Comparison of ENCODE assay signal across 9 cellular contexts in genomic region chr5:145975361-145976066, GRCh38. TPM values are rescaled to one million over a fixed set of nuclear protein-coding genes. Genes with fewer than 3 reads are reported as not detected.
DNase-seq lines count a peak whose midpoint lies in the region; ATAC-seq and TF ChIP-seq lines count a peak whose summit lies in the region.
"Had no signal": no experiment of that assay in that cellular context is flagged by ENCODE, and none has a peak within 500 bp of the region (broad histone marks: within the 10 kb centered on the region; RNA-seq: fewer than 3 reads in every experiment).

No MANE protein-coding gene starts in this region.

- TF ChIP-seq CTCF in GM12865 (IDR thresholded peaks at IDR 0.05; ENCODE audit: insufficient read depth, low read depth, low read length, missing control alignments) (no peak), mesothelial cell of epicardium (IDR thresholded peaks at IDR 0.05; ENCODE audit: unreplicated experiment) (no peak)

- H3K27ac Mint-ChIP-seq in mesothelial cell of epicardium, result no peak overlapping the region
- H3K27ac Mint-ChIP-seq: dendritic cell treated with granulocyte-macrophage colony-stimulating factor and Interleukin-4, amounts not matched to agents 40 ng/mL and 50 ng/mL, for 4 days had no signal

- peaks cover 3% of the 10 kb centered on the region for H3K9me3 ChIP-seq in mesodermal cell (ENCODE audit: control insufficient read depth, low read length)

- WGBS in mesodermal cell (ENCODE audit: insufficient coverage in 2 of 2), 2 experiments, result 92 to 100% methylated on average over 1 of the region's 3 CpGs

- peaks cover 36% of the 10 kb centered on the region for H3K4me1 ChIP-seq in mesodermal cell (ENCODE audit: control insufficient read depth, insufficient read depth, low read length, poor library complexity, severe bottlenecking)

- no peaks in the 10 kb centered on the region for H3K36me3 ChIP-seq in mesodermal cell (ENCODE audit: control insufficient read depth, insufficient read depth, low read length)

- H3K27me3 Mint-ChIP-seq in mesothelial cell of epicardium (ENCODE audit: low read depth), result peaks cover 10% of the 10 kb centered on the region
- H3K27me3 Mint-ChIP-seq: dendritic cell treated with granulocyte-macrophage colony-stimulating factor and Interleukin-4, amounts not matched to agents 40 ng/mL and 50 ng/mL, for 4 days had no signal

- DNase-seq in GM12865 (ENCODE audit: low read depth), result peak; percentile 38
- DNase-seq in amniotic epithelial cell (ENCODE audit: low read depth), result peak; percentile 86
- no peak for DNase-seq in mesothelial cell of epicardium (ENCODE audit: low spot score in 2 of 2, unreplicated experiment in 2 of 2)
- no peak for DNase-seq in AG08396 (ENCODE audit: low spot score)
- DNase-seq in NCI-H1105 (lab: John Stamatoyannopoulos, UW), result no peak

- H3K9me3 Mint-ChIP-seq in mesothelial cell of epicardium, result peaks cover 9% of the 10 kb centered on the region
- H3K9me3 Mint-ChIP-seq: dendritic cell treated with granulocyte-macrophage colony-stimulating factor and Interleukin-4, amounts not matched to agents 40 ng/mL and 50 ng/mL, for 4 days had no signal

- ATAC-seq in HG03064 (IDR thresholded peaks at IDR 0.05; ENCODE audit: low read depth, unreplicated experiment), result peak; percentile 46
- ATAC-seq in HG02852 (IDR thresholded peaks at IDR 0.05; ENCODE audit: unreplicated experiment), result no peak

- H3K36me3 Mint-ChIP-seq in mesothelial cell of epicardium, result peaks cover 3% of the 10 kb centered on the region

- no peak overlapping the region for H3K4me3 Mint-ChIP-seq in mesothelial cell of epicardium
- H3K4me3 Mint-ChIP-seq: dendritic cell treated with granulocyte-macrophage colony-stimulating factor and Interleukin-4, amounts not matched to agents 40 ng/mL and 50 ng/mL, for 4 days had no signal

- H3K27ac ChIP-seq in mesodermal cell (ENCODE audit: low read depth, low read length, severe bottlenecking), result peak overlapping the region; percentile 66

- H3K4me3 ChIP-seq in GM12865 (ENCODE audit: low read depth, low read length) (no peak overlapping the region), mesodermal cell (ENCODE audit: extremely low read depth, insufficient read depth, low read length, poor library complexity, severe bottlenecking) (no peak overlapping the region)

- H3K4me1 Mint-ChIP-seq in mesothelial cell of epicardium, result peaks cover 38% of the 10 kb centered on the region

RNA-seq across cellular contexts. Expression of gene SH3RF2, which starts 39.1 kb away (rescaled TPM):
- polyA plus RNA-seq in mesodermal cell (2013, experiment 1 of 2), result 5.5 TPM
- polyA plus RNA-seq in mesodermal cell (2013, experiment 2 of 2), result 9.5 TPM
- total RNA-seq in mesothelial cell of epicardium, result 2.2 to 3.2 TPM (median 2.5 TPM) in 3 replicates

Comparison
In these comparisons a context has a peak if more than half of its experiments do, and no peak if none do; other contexts are left out.
1. DNase-seq: peak in GM12865 (single experiment) and amniotic epithelial cell (single experiment); none in mesothelial cell of epicardium (0 of 2), AG08396 (single experiment) and NCI-H1105 (single experiment).